Comparison of ENCODE assay signal across 8 cellular contexts in genomic region chr20:21571841-21572690, GRCh38. TPM values are rescaled to one million over a fixed set of nuclear protein-coding genes. Genes with fewer than 3 reads are reported as not detected.
DNase-seq lines count a peak whose midpoint lies in the region; ATAC-seq and TF ChIP-seq lines count a peak whose summit lies in the region.

No MANE protein-coding gene starts in this region.

- TF ChIP-seq EP300 in tibial nerve (IDR thresholded peaks at IDR 0.05) = no peak

- H3K4me1 ChIP-seq in tibial nerve = no peaks in the 10 kb centered on the region

- CTCF ChIA-PET in activated B cell treated with CpG ODN at 0.5 μM for 24 hours (lab: Charles Lee) = interaction anchor here (0.5 to 5.8 kb wide), 5 partner anchors 8 to 735 kb away, joined by 3 to 23 read pairs (median 7); no protein-coding TSS in a partner anchor

- intact Hi-C loops in activated B cell treated with CpG ODN at 0.5 μM for 24 hours (cut with micrococcal nuclease) = loop anchor here (1.0 kb wide), 2 partner anchors 336 to 712 kb away; no protein-coding TSS in a partner anchor

- H3K4me3 ChIP-seq in HFF-Myc (replicated peaks; ENCODE audit: low read depth, low read length) = no peak overlapping the region
- H3K4me3 ChIP-seq in tibial nerve = no peak overlapping the region

- no peaks in the 10 kb centered on the region for H3K36me3 ChIP-seq in tibial nerve

- ATAC-seq in activated B cell treated with CpG ODN at 0.5 μM for 24 hours (ENCODE audit: low read depth) (no peak), GM18505 (IDR thresholded peaks at IDR 0.05; ENCODE audit: unreplicated experiment) (no peak)

- no peaks in the 10 kb centered on the region for H3K36me3 Mint-ChIP-seq in activated B cell treated with CpG ODN at 0.5 μM for 24 hours (ENCODE audit: low read depth)

- H3K9me3 ChIP-seq in tibial nerve = no peaks in the 10 kb centered on the region

- H3K27me3 Mint-ChIP-seq in activated B cell treated with CpG ODN at 0.5 μM for 24 hours = peaks cover 21% of the 10 kb centered on the region

- H3K9me3 Mint-ChIP-seq in activated B cell treated with CpG ODN at 0.5 μM for 24 hours = no peaks in the 10 kb centered on the region

- no peaks in the 10 kb centered on the region for H3K4me1 Mint-ChIP-seq in activated B cell treated with CpG ODN at 0.5 μM for 24 hours

- no peak overlapping the region for H3K27ac Mint-ChIP-seq in activated B cell treated with CpG ODN at 0.5 μM for 24 hours

- H3K27ac ChIP-seq in tibial nerve = no peak overlapping the region

- POLR2A ChIA-PET in activated B cell treated with CpG ODN at 0.5 μM for 24 hours (lab: Charles Lee) = no interaction called here

- no peak overlapping the region for H3K4me3 Mint-ChIP-seq in activated B cell treated with CpG ODN at 0.5 μM for 24 hours

- TF ChIP-seq CTCF in HFF-Myc (IDR thresholded peaks at IDR 0.05; ENCODE audit: low read depth, low read length, missing control alignments) (peak; percentile 74), activated B cell treated with CpG ODN at 0.5 μM for 24 hours (IDR thresholded peaks at IDR 0.05) (peak; percentile 98), tibial nerve (IDR thresholded peaks at IDR 0.05) (peak; percentile 63 to 89 (median 76))

- DNase-seq in NCI-H1436 (lab: John Stamatoyannopoulos, UW) (peak; percentile 33), NCI-H1436 treated with DMSO at 0.1 percent for 48 hours (lab: John Stamatoyannopoulos, UW) (no peak), HFF-Myc (ENCODE audit: extremely low read depth, low read depth) (peak; percentile 1), activated B cell treated with CpG ODN at 0.5 μM for 24 hours (no peak), iPS-NIHi11 (ENCODE audit: low spot score) (peak; percentile 48), tibial nerve (ENCODE audit: low spot score in 2 of 2) (no peak), GDM1 (lab: John Stamatoyannopoulos, UW) (no peak)

- no peaks in the 10 kb centered on the region for H3K27me3 ChIP-seq in tibial nerve

- TF ChIP-seq POLR2A in tibial nerve (IDR thresholded peaks at IDR 0.05) (no peak), GM18505 (IDR thresholded peaks at IDR 0.05; ENCODE audit: borderline replicate concordance, extremely low read depth, insufficient read depth, insufficient read length) (no peak)

- WGBS in tibial nerve, 2 donors = 33 to 40% methylated on average over 15 of the region's 15 CpGs

RNA-seq across cellular contexts. Expression of gene NKX2-2, which starts 58.2 kb away (rescaled TPM):
- not detected in 2 replicates for total RNA-seq in activated B cell treated with CpG ODN at 0.5 μM for 24 hours
- not detected for total RNA-seq in tibial nerve

Comparison
In these comparisons a context has a peak if more than half of its experiments do, and no peak if none do; other contexts are left out.
1. DNase-seq: peak in NCI-H1436 (single experiment), HFF-Myc (single experiment) and iPS-NIHi11 (single experiment); none in NCI-H1436 treated with DMSO at 0.1 percent for 48 hours (single experiment), activated B cell treated with CpG ODN at 0.5 μM for 24 hours (single experiment), tibial nerve (0 of 2) and GDM1 (single experiment).
2. Peak in every context shown above with its lines, with median percentiles within 50 percentile points of each other: CTCF ChIP-seq.